8 cellular contexts compared by ENCODE assay signal in the genomic region with DNA sequence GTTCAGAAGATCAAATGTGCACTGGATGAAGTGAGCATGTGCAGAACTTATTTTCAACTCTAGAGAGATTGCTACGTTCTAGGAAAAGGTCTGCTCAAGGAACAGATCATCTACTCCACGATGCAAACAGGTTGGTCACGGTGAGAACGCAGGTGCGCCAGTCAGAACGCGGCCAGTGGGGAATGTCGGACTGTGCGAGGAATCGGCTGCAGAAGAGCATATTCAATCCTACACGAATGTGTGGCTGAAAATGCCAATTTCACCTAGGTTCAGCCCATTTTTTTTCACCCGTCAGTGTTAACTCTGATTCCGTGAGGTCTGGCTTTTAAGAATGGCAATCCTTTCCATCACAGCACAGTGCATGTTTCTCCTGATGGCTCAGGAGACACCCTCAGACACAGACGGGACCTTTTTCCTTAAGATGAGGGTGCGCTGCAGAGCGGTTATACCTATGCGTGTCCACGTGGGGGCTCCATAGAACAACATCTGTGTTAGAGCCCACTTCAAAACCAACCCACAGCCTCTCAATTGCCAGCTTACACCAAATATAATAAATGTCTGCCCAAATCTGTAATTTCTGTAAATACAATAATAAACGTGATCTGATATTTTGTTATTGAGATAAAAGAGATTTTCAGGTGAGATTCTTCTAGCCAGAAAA.
DNase-seq lines count a peak whose midpoint lies in the region; ATAC-seq and TF ChIP-seq lines count a peak whose summit lies in the region.

No MANE protein-coding gene starts in this region.

- H3K27ac Mint-ChIP-seq in CD4-positive, alpha-beta T cell, result no peak overlapping the region
- H3K27ac Mint-ChIP-seq in osteocyte (ENCODE audit: unreplicated experiment), result no peak overlapping the region

- H3K4me3 Mint-ChIP-seq in CD4-positive, alpha-beta T cell, result no peak overlapping the region
- H3K4me3 Mint-ChIP-seq in osteocyte (ENCODE audit: unreplicated experiment), result no peak overlapping the region

- TF ChIP-seq CTCF in CD4-positive, alpha-beta T cell (IDR thresholded peaks at IDR 0.05), result peak; percentile 43
- peak; percentile 69 for TF ChIP-seq CTCF in osteocyte (IDR thresholded peaks at IDR 0.05)

- no peaks in the 10 kb centered on the region for H3K36me3 Mint-ChIP-seq in CD4-positive, alpha-beta T cell (ENCODE audit: low read depth)
- H3K36me3 Mint-ChIP-seq in osteocyte (ENCODE audit: unreplicated experiment), result no peaks in the 10 kb centered on the region

- peak; percentile 48 for ATAC-seq in CD4-positive, alpha-beta T cell (ENCODE audit: poor library complexity)
- peak; percentile 63 for ATAC-seq in GM18873 (IDR thresholded peaks at IDR 0.05; ENCODE audit: low FRiP score, unreplicated experiment)
- ATAC-seq in HG03354 (IDR thresholded peaks at IDR 0.05; ENCODE audit: poor library complexity, severe bottlenecking, unreplicated experiment), result peak; percentile 92

- H3K9me3 Mint-ChIP-seq in CD4-positive, alpha-beta T cell, result no peaks in the 10 kb centered on the region
- H3K9me3 Mint-ChIP-seq in osteocyte (ENCODE audit: unreplicated experiment), result no peaks in the 10 kb centered on the region

- H3K27ac ChIP-seq in CD4-positive, alpha-beta T cell (ENCODE audit: low read depth, low read length), result no peak overlapping the region

- DNase-seq in CD4-positive, alpha-beta T cell, result peak in 2 of 10 experiments; percentile 5 to 9
- DNase-seq in NCI-H460 (ENCODE audit: extremely low read depth, low read depth), result peak; percentile 49
- DNase-seq in activated CD8-positive, alpha-beta memory T cell treated with anti-CD3 and anti-CD28 coated beads, Interleukin-2, amount 50 U/mL, for 48 hours, result peak; percentile 61
- DNase-seq in foreskin melanocyte, result peak; percentile 20
- no peak for DNase-seq in osteocyte (ENCODE audit: extremely low spot score, unreplicated experiment)
- no peak for DNase-seq in middle frontal gyrus (ENCODE audit: extremely low spot score, low spot score)

- H3K27me3 Mint-ChIP-seq in CD4-positive, alpha-beta T cell, result peaks cover 28% of the 10 kb centered on the region
- peaks cover 11% of the 10 kb centered on the region for H3K27me3 Mint-ChIP-seq in osteocyte (ENCODE audit: unreplicated experiment)

- no peaks in the 10 kb centered on the region for H3K9me3 ChIP-seq in CD4-positive, alpha-beta T cell (ENCODE audit: control insufficient read depth, low read length)

- intact Hi-C loops in CD4-positive, alpha-beta T cell (cut with DNase I, micrococcal nuclease), result loop anchor here (10.0 kb wide), 2 partner anchors 351 to 1271 kb away; a partner anchor contains a TSS

- H3K4me1 Mint-ChIP-seq in CD4-positive, alpha-beta T cell (ENCODE audit: low read depth), result no peaks in the 10 kb centered on the region
- no peaks in the 10 kb centered on the region for H3K4me1 Mint-ChIP-seq in osteocyte (ENCODE audit: unreplicated experiment)

- no peaks in the 10 kb centered on the region for H3K27me3 ChIP-seq in CD4-positive, alpha-beta T cell (ENCODE audit: control insufficient read depth, insufficient read depth, low read length)

- POLR2A ChIA-PET in CD4-positive, alpha-beta T cell (lab: Charles Lee), result no interaction called here

- CTCF ChIA-PET in CD4-positive, alpha-beta T cell (lab: Charles Lee), result no interaction called here

Comparison
In these comparisons a context has a peak if more than half of its experiments do, and no peak if none do; other contexts are left out.
1. DNase-seq: peak in NCI-H460 (single experiment), activated CD8-positive, alpha-beta memory T cell treated with anti-CD3 and anti-CD28 coated beads, Interleukin-2, amount 50 U/mL, for 48 hours (single experiment) and foreskin melanocyte (single experiment); none in osteocyte (single experiment) and middle frontal gyrus (single experiment).
2. Peak in every context shown above with its lines, with median percentiles within 50 percentile points of each other: ATAC-seq.